In the genomic region with DNA sequence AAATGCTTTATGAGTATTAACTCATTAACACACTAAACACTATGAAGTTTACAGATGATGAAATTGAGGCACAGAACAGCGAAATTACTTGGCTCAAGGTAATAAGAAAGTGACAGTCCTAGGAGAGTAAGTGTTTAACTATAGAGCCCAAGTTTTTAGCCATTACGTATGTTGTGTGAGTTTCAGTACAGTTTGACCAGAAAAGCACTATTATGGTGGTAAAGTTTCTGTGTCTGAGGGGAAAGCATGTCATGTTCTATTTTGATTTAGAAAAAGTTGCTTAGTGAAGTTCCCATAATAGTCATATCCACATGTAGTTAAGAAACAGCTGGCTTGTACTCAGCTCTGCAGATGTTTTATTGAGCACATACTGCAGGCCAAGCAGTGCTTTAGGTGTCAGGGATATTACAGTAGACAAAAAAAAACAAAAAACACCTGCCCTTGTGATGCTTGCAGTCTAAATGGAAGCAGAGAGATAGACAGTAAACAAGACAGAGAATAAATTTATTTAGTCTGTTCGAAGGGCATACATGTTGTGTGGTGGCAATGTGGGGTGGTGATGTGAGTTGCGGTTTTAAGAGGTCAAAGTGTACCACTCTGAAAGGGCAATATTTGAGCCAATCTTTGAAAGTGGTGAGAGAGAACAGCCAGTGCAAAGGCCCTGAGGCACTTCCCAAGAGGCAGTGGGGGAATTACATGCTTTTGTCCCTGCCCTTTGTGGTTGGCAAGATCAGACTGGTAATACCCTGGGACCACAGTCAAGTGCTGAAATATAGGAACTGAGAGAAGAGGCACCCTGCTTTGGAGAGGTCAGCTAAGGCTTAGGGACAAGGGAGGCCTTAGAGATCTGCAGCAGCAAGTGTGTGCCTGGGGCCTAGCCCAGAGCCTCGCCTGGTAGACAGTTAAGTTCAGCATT, we compare ENCODE assay signal across 9 cellular contexts. TPM values are rescaled to one million over a fixed set of nuclear protein-coding genes. Genes with fewer than 3 reads are reported as not detected.
A peak's percentile ranks its signal among the peaks of the same experiment; 100 is the strongest.
DNase-seq lines count a peak whose midpoint lies in the region; ATAC-seq and TF ChIP-seq lines count a peak whose summit lies in the region.
"Had no signal": no experiment of that assay in that cellular context is flagged by ENCODE, and none has a peak within 500 bp of the region (broad histone marks: within the 10 kb centered on the region; RNA-seq: fewer than 3 reads in every experiment).

No MANE protein-coding gene starts in this region.

- ATAC-seq in activated CD4-positive, CD25-positive, alpha-beta regulatory T cell treated with anti-CD3 and anti-CD28 coated beads, Interleukin-2, amount 50 U/mL, for 24 hours, result peak; percentile 15 to 25
- ATAC-seq in HG02623 (IDR thresholded peaks at IDR 0.05; ENCODE audit: unreplicated experiment), result peak; percentile 41

- H3K4me1 ChIP-seq in spleen, result peaks cover 29 to 100% (median 91%) of the 10 kb centered on the region in 6 donors

- no peak for TF ChIP-seq CTCF in NB4 (IDR thresholded peaks at IDR 0.05; ENCODE audit: low read depth, low read length)
- TF ChIP-seq CTCF in spleen (IDR thresholded peaks at IDR 0.05 in 8 of 11, conservative IDR thresholded peaks at IDR 0.05 in 3 of 11), result no peak

- TF ChIP-seq POLR2A in NB4 (IDR thresholded peaks at IDR 0.05; ENCODE audit: extremely low read depth, insufficient read length), result no peak
- no peak for TF ChIP-seq POLR2A in spleen (IDR thresholded peaks at IDR 0.05)

- H3K4me3 ChIP-seq in NB4 (ENCODE audit: low read depth, low read length), result no peak overlapping the region
- peak overlapping the region in 2 of 8 donors; percentile 1 to 86 for H3K4me3 ChIP-seq in spleen

- peak overlapping the region; percentile 4 to 98 (median 68) for H3K27ac ChIP-seq in spleen

- peaks cover 3 to 56% (median 19%) of the 10 kb centered on the region in 6 donors for H3K36me3 ChIP-seq in spleen

- H3K27me3 ChIP-seq in spleen (replicated peaks in 1 of 7), result no peaks in the 10 kb centered on the region

- intact Hi-C loops in spleen (cut with DNase I; ENCODE audit: low total_unique reads), result no loop called here

- 81 to 90% (median 83%) methylated on average over 5 of the region's 5 CpGs for WGBS in spleen, 5 donors

- H3K9me3 ChIP-seq in spleen, result no peaks in the 10 kb centered on the region

- no peak for DNase-seq in activated CD4-positive, CD25-positive, alpha-beta regulatory T cell treated with anti-CD3 and anti-CD28 coated beads, Interleukin-2, amount 50 U/mL, for 72 hours
- peak; percentile 46 for DNase-seq in NB4 (ENCODE audit: low read depth)
- no peak for DNase-seq in spleen
- DNase-seq in NCI-H2227 treated with DMSO at 0.1 percent for 48 hours (lab: John Stamatoyannopoulos, UW), result no peak
- DNase-seq in DMS53 treated with DMSO at 0.1 percent for 48 hours (lab: John Stamatoyannopoulos, UW; ENCODE audit: unreplicated experiment), result no peak
- DNase-seq in HCEC 1CT, result no peak
- DNase-seq: hypothalamus had no signal

RNA-seq across cellular contexts. Expression of a gene that starts 6.2 kb away (rescaled TPM):
- 100 to 1,000 TPM in 1 of 7 donors, 10 to 100 TPM in 6; 73.5 to 105 (median 83.1) TPM for total RNA-seq in spleen
- 10 to 100 TPM; 20.9 to 23.1 (median 21.5) TPM for polyA plus RNA-seq in spleen
